ENCODE assay signal across 7 cellular contexts in the genomic region with DNA sequence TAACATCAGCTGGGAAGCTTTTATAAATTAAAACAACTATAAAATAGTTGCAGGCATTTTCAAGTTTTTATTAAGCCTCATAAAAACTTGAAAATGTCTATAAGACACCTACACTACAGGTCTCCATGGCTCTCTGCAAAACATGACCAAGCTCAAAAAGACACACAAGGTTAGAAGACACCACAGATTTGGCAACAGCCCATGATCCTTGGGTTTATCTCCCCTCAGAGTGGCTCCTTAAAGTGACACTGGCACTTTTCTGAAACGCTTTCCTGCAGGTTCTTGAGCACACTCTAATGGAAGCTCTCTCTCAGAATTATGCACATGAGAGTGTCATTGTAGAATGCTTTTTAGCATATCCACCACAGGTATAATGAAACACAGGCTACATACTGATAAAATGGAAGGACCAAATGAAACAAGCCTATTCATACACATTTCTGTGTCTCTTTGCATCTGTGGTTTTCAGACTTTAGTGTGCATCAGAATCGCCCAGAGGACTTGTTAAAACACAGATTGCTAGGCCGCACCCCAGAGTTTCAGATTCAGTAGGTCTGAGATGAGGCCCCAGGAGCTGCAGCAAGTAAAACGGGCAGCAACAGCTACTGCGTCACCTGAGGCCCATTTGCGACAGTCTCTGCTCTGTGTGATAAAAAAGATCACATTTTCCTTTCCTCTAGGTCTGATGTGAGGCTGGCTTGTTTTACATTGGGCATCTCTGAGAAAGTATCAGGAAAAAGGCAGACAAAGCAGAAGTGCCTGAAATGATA.
DNase-seq lines count a peak whose midpoint lies in the region; ATAC-seq and TF ChIP-seq lines count a peak whose summit lies in the region.

No MANE protein-coding gene starts in this region.

- H3K4me1 Mint-ChIP-seq in activated CD8-positive, alpha-beta T cell treated with anti-CD3 and anti-CD28 coated beads for 36 hours (ENCODE audit: low read depth), result peaks cover 10% of the 10 kb centered on the region
- H3K4me1 Mint-ChIP-seq in chondrocyte (ENCODE audit: low read depth) (no peaks in the 10 kb centered on the region), Calu3 (ENCODE audit: low read depth, unreplicated experiment) (peaks cover 14% of the 10 kb centered on the region)

- BruUV-seq in Calu3 (replicated peaks; lab: Mats Ljungman, UMichigan), result no TSS peak

- ATAC-seq in GM18511 (IDR thresholded peaks at IDR 0.05; ENCODE audit: unreplicated experiment) (peak; percentile 70), GM19463 (IDR thresholded peaks at IDR 0.05; ENCODE audit: unreplicated experiment) (peak; percentile 69), HG03103 (IDR thresholded peaks at IDR 0.05; ENCODE audit: low read depth, unreplicated experiment) (peak; percentile 59)
- ATAC-seq in activated CD8-positive, alpha-beta T cell treated with anti-CD3 and anti-CD28 coated beads for 36 hours, result peak; percentile 90

- CTCF ChIA-PET in activated CD8-positive, alpha-beta T cell treated with anti-CD3 and anti-CD28 coated beads for 36 hours (lab: Charles Lee), result interaction anchor here (0.6 to 3.6 kb wide), 5 partner anchors 9 to 162 kb away, joined by 3 to 14 read pairs (median 5); no protein-coding TSS in a partner anchor
- CTCF ChIA-PET in Calu3 (lab: Charles Lee), result interaction anchor here (0.9 kb wide), 1 partner anchor 18 kb away, joined by 3 read pairs; no protein-coding TSS in a partner anchor

- POLR2A ChIA-PET in activated CD8-positive, alpha-beta T cell treated with anti-CD3 and anti-CD28 coated beads for 36 hours (lab: Charles Lee), result interaction anchor here (1.1 kb wide), 1 partner anchor 49 kb away, joined by 3 read pairs; no protein-coding TSS in a partner anchor

- intact Hi-C loops in activated CD8-positive, alpha-beta T cell treated with anti-CD3 and anti-CD28 coated beads for 36 hours (cut with micrococcal nuclease), result no loop called here
- intact Hi-C loops in Calu3 (cut with micrococcal nuclease; ENCODE audit: unreplicated experiment), result no loop called here

- H3K27ac Mint-ChIP-seq in activated CD8-positive, alpha-beta T cell treated with anti-CD3 and anti-CD28 coated beads for 36 hours, result no peak overlapping the region
- H3K27ac Mint-ChIP-seq in chondrocyte (ENCODE audit: unreplicated experiment) (no peak overlapping the region), Calu3 (ENCODE audit: unreplicated experiment) (no peak overlapping the region)

- H3K27me3 Mint-ChIP-seq in activated CD8-positive, alpha-beta T cell treated with anti-CD3 and anti-CD28 coated beads for 36 hours, result no peaks in the 10 kb centered on the region
- peaks cover 6% of the 10 kb centered on the region for H3K27me3 Mint-ChIP-seq in chondrocyte (ENCODE audit: low read depth)
- H3K27me3 Mint-ChIP-seq in Calu3 (ENCODE audit: unreplicated experiment), result no peaks in the 10 kb centered on the region

- TF ChIP-seq CTCF in activated CD8-positive, alpha-beta T cell treated with anti-CD3 and anti-CD28 coated beads for 36 hours (IDR thresholded peaks at IDR 0.05), result no peak
- no peak for TF ChIP-seq CTCF in chondrocyte (IDR thresholded peaks at IDR 0.05)
- TF ChIP-seq CTCF in Calu3 (IDR thresholded peaks at IDR 0.05; ENCODE audit: unreplicated experiment), result no peak

- peak; percentile 56 for DNase-seq in activated CD8-positive, alpha-beta T cell treated with anti-CD3 and anti-CD28 coated beads for 36 hours
- DNase-seq in chondrocyte (ENCODE audit: low spot score) (no peak), RKO (ENCODE audit: low spot score) (no peak), Calu3 (no peak)

- no peaks in the 10 kb centered on the region for H3K36me3 Mint-ChIP-seq in activated CD8-positive, alpha-beta T cell treated with anti-CD3 and anti-CD28 coated beads for 36 hours (ENCODE audit: low read depth)
- H3K36me3 Mint-ChIP-seq in chondrocyte (ENCODE audit: low read depth) (no peaks in the 10 kb centered on the region), Calu3 (ENCODE audit: insufficient read depth, unreplicated experiment) (no peaks in the 10 kb centered on the region)

- no peak overlapping the region for H3K4me3 Mint-ChIP-seq in activated CD8-positive, alpha-beta T cell treated with anti-CD3 and anti-CD28 coated beads for 36 hours
- H3K4me3 Mint-ChIP-seq in chondrocyte (ENCODE audit: unreplicated experiment), result no peak overlapping the region
- no peak overlapping the region for H3K4me3 Mint-ChIP-seq in Calu3 (ENCODE audit: low read depth, unreplicated experiment)

- no peaks in the 10 kb centered on the region for H3K9me3 Mint-ChIP-seq in activated CD8-positive, alpha-beta T cell treated with anti-CD3 and anti-CD28 coated beads for 36 hours
- H3K9me3 Mint-ChIP-seq in chondrocyte (ENCODE audit: low read depth) (peaks cover 7% of the 10 kb centered on the region), Calu3 (ENCODE audit: low read depth, unreplicated experiment) (peaks cover 3% of the 10 kb centered on the region)
